Comparison of ENCODE assay signal across 9 cellular contexts in the genomic region with DNA sequence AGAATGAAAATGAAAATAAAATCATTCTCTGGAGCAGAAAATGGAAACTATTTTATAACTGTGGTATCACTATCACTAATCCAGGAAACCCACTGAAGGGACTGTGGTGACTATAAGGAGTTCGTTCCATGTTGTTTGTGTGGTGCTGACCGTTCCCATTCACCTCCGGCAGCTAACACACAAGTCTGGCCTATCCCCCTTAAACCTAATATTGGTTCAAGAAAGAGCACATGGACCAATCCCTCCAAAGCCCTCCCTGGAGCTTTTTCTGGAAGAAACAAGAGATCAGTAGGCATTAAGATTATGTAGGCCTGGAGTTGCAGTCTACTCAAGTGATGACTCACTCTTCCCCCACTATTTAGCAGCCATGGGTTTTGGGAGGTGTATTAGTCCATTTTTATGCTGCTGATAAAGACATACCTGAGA. TPM values are rescaled to one million over a fixed set of nuclear protein-coding genes. Genes with fewer than 3 reads are reported as not detected.
DNase-seq lines count a peak whose midpoint lies in the region; ATAC-seq and TF ChIP-seq lines count a peak whose summit lies in the region.
"Had no signal": no experiment of that assay in that cellular context is flagged by ENCODE, and none has a peak within 500 bp of the region (broad histone marks: within the 10 kb centered on the region; RNA-seq: fewer than 3 reads in every experiment).

No MANE protein-coding gene starts in this region.

- no peaks in the 10 kb centered on the region for H3K36me3 ChIP-seq in prostate gland
- H3K36me3 ChIP-seq: SJCRH30 had no signal

- H3K4me3 ChIP-seq in prostate gland = no peak overlapping the region
- H3K4me3 ChIP-seq: SJCRH30 had no signal

- peak; percentile 61 for ATAC-seq in HG02571 (IDR thresholded peaks at IDR 0.05; ENCODE audit: unreplicated experiment)
- ATAC-seq in HG03575 (IDR thresholded peaks at IDR 0.05; ENCODE audit: extremely low read depth, insufficient number of reproducible peaks, low FRiP score, unreplicated experiment) = peak; percentile 78

- 83% methylated on average over 3 of the region's 3 CpGs for WGBS in prostate gland

- H3K4me1 ChIP-seq in prostate gland (replicated peaks) = no peaks in the 10 kb centered on the region
- H3K4me1 ChIP-seq: SJCRH30 had no signal

- DNase-seq in activated CD4-positive, alpha-beta T cell treated with anti-CD3 and anti-CD28 coated beads for 48 hours = peak; percentile 25
- DNase-seq in activated CD4-positive, alpha-beta T cell treated with anti-CD3 and anti-CD28 coated beads for 1 hour = no peak
- DNase-seq in stimulated activated CD4-positive, alpha-beta T cell treated with anti-CD3 and anti-CD28 coated beads, Interleukin-4, amount 100 ng/mL, for 24 hours = peak; percentile 19
- no peak for DNase-seq in AG08395 (ENCODE audit: low spot score)
- no peak for DNase-seq in ecto neural progenitor cell (ENCODE audit: low spot score)
- no peak for DNase-seq in prostate gland (ENCODE audit: low spot score)
- DNase-seq: SJCRH30 had no signal

- no peaks in the 10 kb centered on the region for H3K27me3 ChIP-seq in prostate gland (replicated peaks; ENCODE audit: insufficient read depth)
- H3K27me3 ChIP-seq: SJCRH30 had no signal

- TF ChIP-seq POLR2A in prostate gland (IDR thresholded peaks at IDR 0.05) = no peak

- TF ChIP-seq CTCF in prostate gland (IDR thresholded peaks at IDR 0.05) = no peak

- no peak overlapping the region for H3K27ac ChIP-seq in prostate gland
- H3K27ac ChIP-seq: SJCRH30 had no signal

- intact Hi-C loops in prostate gland (cut with DNase I) = no loop called here

- H3K9me3 ChIP-seq in prostate gland = no peaks in the 10 kb centered on the region
- H3K9me3 ChIP-seq: SJCRH30 had no signal

RNA-seq across cellular contexts. Expression of gene FAM241A, which starts 25.9 kb away (rescaled TPM):
- total RNA-seq in prostate gland = 1 to 10 TPM; 3.6 to 3.7 TPM

Comparison
In these comparisons a context has a peak if more than half of its experiments do, and no peak if none do; other contexts are left out.
1. DNase-seq: peak in activated CD4-positive, alpha-beta T cell treated with anti-CD3 and anti-CD28 coated beads for 48 hours (single experiment) and stimulated activated CD4-positive, alpha-beta T cell treated with anti-CD3 and anti-CD28 coated beads, Interleukin-4, amount 100 ng/mL, for 24 hours (single experiment); none in activated CD4-positive, alpha-beta T cell treated with anti-CD3 and anti-CD28 coated beads for 1 hour (single experiment), AG08395 (single experiment), ecto neural progenitor cell (single experiment) and prostate gland (single experiment).